1 cellular context compared by ENCODE assay signal in the genomic region with DNA sequence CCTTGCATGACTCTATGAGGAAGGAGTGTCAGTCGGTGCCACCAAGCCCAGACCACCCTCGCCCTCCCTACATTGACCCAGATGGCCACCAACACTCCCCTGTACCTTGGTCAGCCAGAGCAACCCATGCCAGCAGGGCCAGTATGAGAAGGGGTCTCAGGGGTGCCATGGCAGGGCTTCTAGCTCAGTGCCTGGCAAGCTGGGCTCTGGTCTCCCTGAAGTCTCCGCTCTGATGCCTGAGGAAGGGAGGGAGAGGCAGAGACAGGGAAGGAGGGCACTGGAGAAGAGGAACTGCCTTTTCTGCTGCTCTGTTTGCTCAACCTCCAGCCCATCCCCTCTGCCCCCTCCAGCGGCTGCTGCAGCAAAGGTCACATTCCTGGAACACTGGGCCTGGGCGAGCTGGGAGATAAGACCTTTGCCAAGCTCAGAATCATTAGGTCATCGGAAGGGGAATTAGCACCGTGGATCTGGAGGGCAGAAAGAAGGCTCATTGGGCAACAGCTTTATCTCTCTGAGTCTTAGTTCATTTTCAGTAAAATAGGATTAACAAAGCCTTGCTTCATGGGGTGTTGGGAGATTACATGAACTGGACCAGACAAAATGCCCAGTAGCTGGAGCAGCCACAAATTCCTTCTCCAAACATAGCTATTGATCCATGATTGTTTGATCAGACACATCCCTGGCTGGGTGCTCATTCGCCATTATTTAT.
A peak's percentile ranks its signal among the peaks of the same experiment; 100 is the strongest.
TF ChIP-seq lines count a peak whose summit lies in the region.

A gene with protein sequence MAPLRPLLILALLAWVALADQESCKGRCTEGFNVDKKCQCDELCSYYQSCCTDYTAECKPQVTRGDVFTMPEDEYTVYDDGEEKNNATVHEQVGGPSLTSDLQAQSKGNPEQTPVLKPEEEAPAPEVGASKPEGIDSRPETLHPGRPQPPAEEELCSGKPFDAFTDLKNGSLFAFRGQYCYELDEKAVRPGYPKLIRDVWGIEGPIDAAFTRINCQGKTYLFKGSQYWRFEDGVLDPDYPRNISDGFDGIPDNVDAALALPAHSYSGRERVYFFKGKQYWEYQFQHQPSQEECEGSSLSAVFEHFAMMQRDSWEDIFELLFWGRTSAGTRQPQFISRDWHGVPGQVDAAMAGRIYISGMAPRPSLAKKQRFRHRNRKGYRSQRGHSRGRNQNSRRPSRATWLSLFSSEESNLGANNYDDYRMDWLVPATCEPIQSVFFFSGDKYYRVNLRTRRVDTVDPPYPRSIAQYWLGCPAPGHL (minus strand): TSS at position 273 of the 709 bp plus-strand sequence. CDS start 104 bp downstream, at position 169.

TF ChIP-seq in K562, 482 proteins besides CTCF, POLR2A, EP300 and RAD21 (continued from another document and continues in another):
- TF ChIP-seq, protein P1, sequence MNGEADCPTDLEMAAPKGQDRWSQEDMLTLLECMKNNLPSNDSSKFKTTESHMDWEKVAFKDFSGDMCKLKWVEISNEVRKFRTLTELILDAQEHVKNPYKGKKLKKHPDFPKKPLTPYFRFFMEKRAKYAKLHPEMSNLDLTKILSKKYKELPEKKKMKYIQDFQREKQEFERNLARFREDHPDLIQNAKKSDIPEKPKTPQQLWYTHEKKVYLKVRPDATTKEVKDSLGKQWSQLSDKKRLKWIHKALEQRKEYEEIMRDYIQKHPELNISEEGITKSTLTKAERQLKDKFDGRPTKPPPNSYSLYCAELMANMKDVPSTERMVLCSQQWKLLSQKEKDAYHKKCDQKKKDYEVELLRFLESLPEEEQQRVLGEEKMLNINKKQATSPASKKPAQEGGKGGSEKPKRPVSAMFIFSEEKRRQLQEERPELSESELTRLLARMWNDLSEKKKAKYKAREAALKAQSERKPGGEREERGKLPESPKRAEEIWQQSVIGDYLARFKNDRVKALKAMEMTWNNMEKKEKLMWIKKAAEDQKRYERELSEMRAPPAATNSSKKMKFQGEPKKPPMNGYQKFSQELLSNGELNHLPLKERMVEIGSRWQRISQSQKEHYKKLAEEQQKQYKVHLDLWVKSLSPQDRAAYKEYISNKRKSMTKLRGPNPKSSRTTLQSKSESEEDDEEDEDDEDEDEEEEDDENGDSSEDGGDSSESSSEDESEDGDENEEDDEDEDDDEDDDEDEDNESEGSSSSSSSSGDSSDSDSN (IDR thresholded peaks at IDR 0.05; ENCODE audit: borderline replicate concordance in 1 of 2, low read depth in 2 of 2, low read length in 2 of 2) = no peak
- no peak for TF ChIP-seq GABPB1 (CRISPR knock-in tag; IDR thresholded peaks at IDR 0.05)
- peak; percentile 44; the same call in 1 of the 2 replicates for TF ChIP-seq ZEB2 (IDR thresholded peaks at IDR 0.05)
- no peak for TF ChIP-seq ZBTB1 (CRISPR knock-in tag; IDR thresholded peaks at IDR 0.05; ENCODE audit: borderline replicate concordance, low read depth)
- TF ChIP-seq PRMT5 (CRISPR knock-in tag; IDR thresholded peaks at IDR 0.05) = no peak
- TF ChIP-seq NELFE (IDR thresholded peaks at IDR 0.05; ENCODE audit: insufficient read depth, insufficient read length) = no peak
- TF ChIP-seq, protein P2, sequence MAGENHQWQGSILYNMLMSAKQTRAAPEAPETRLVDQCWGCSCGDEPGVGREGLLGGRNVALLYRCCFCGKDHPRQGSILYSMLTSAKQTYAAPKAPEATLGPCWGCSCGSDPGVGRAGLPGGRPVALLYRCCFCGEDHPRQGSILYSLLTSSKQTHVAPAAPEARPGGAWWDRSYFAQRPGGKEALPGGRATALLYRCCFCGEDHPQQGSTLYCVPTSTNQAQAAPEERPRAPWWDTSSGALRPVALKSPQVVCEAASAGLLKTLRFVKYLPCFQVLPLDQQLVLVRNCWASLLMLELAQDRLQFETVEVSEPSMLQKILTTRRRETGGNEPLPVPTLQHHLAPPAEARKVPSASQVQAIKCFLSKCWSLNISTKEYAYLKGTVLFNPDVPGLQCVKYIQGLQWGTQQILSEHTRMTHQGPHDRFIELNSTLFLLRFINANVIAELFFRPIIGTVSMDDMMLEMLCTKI (IDR thresholded peaks at IDR 0.05; ENCODE audit: partially characterized antibody) = no peak
- TF ChIP-seq SAP30 (IDR thresholded peaks at IDR 0.05; ENCODE audit: borderline replicate concordance, insufficient read depth, low read depth, low read length, poor library complexity, severe bottlenecking) = no peak
- no peak for TF ChIP-seq GATAD2B (IDR thresholded peaks at IDR 0.05; ENCODE audit: borderline replicate concordance)
- no peak for TF ChIP-seq SRSF7 (optimal IDR thresholded peaks at IDR 0.05; ENCODE audit: low read depth, low read length)
- no peak for TF ChIP-seq SP2 (IDR thresholded peaks at IDR 0.05; ENCODE audit: extremely low read depth, low read depth, low read length, poor library complexity, severe bottlenecking)
- TF ChIP-seq PYGO2 (tag; IDR thresholded peaks at IDR 0.05) = no peak
- no peak for TF ChIP-seq NEUROD1 (IDR thresholded peaks at IDR 0.05; ENCODE audit: borderline replicate concordance, low read depth, low read length, partially characterized antibody)
- no peak for TF ChIP-seq ZNF324 (CRISPR knock-in tag; IDR thresholded peaks at IDR 0.05)
- TF ChIP-seq BACH1 (tag; IDR thresholded peaks at IDR 0.05) = no peak
- TF ChIP-seq, protein P3, sequence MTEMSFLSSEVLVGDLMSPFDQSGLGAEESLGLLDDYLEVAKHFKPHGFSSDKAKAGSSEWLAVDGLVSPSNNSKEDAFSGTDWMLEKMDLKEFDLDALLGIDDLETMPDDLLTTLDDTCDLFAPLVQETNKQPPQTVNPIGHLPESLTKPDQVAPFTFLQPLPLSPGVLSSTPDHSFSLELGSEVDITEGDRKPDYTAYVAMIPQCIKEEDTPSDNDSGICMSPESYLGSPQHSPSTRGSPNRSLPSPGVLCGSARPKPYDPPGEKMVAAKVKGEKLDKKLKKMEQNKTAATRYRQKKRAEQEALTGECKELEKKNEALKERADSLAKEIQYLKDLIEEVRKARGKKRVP (CRISPR knock-in tag; IDR thresholded peaks at IDR 0.05) = no peak
- no peak for TF ChIP-seq ZNF668 (CRISPR knock-in tag; IDR thresholded peaks at IDR 0.05)
- TF ChIP-seq ZNF79 (CRISPR knock-in tag; IDR thresholded peaks at IDR 0.05; ENCODE audit: low read depth) = no peak
- peak; percentile 62; the same call in 1 of the 2 replicates for TF ChIP-seq DPF2 (IDR thresholded peaks at IDR 0.05)
- TF ChIP-seq ZNF253 (CRISPR knock-in tag; conservative IDR thresholded peaks at IDR 0.05) = no peak
- TF ChIP-seq, protein P4, sequence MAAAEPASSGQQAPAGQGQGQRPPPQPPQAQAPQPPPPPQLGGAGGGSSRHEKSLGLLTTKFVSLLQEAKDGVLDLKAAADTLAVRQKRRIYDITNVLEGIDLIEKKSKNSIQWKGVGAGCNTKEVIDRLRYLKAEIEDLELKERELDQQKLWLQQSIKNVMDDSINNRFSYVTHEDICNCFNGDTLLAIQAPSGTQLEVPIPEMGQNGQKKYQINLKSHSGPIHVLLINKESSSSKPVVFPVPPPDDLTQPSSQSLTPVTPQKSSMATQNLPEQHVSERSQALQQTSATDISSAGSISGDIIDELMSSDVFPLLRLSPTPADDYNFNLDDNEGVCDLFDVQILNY (CRISPR knock-in tag; IDR thresholded peaks at IDR 0.05) = no peak
- TF ChIP-seq ZNF699 (CRISPR knock-in tag; IDR thresholded peaks at IDR 0.05; ENCODE audit: insufficient replicate concordance) = no peak
- no peak for TF ChIP-seq HDAC3 (IDR thresholded peaks at IDR 0.05; ENCODE audit: borderline replicate concordance, partially characterized antibody)
- 0 out of 2 replicates have a peak, but pooled peaks have one; percentile 36 for TF ChIP-seq SMARCA4 (IDR thresholded peaks at IDR 0.05)
- TF ChIP-seq SREBF1 (IDR thresholded peaks at IDR 0.05; ENCODE audit: borderline replicate concordance, low read depth, low read length) = no peak
- no peak for TF ChIP-seq CAMTA2 (CRISPR knock-in tag; conservative IDR thresholded peaks at IDR 0.05)
- no peak for TF ChIP-seq PML (IDR thresholded peaks at IDR 0.05; ENCODE audit: low read length)
- no peak for TF ChIP-seq TSC22D4 (tag; IDR thresholded peaks at IDR 0.05)
- TF ChIP-seq, protein P5, sequence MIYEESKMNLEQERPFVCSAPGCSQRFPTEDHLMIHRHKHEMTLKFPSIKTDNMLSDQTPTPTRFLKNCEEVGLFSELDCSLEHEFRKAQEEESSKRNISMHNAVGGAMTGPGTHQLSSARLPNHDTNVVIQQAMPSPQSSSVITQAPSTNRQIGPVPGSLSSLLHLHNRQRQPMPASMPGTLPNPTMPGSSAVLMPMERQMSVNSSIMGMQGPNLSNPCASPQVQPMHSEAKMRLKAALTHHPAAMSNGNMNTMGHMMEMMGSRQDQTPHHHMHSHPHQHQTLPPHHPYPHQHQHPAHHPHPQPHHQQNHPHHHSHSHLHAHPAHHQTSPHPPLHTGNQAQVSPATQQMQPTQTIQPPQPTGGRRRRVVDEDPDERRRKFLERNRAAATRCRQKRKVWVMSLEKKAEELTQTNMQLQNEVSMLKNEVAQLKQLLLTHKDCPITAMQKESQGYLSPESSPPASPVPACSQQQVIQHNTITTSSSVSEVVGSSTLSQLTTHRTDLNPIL (CRISPR knock-in tag; IDR thresholded peaks at IDR 0.05) = no peak
- TF ChIP-seq, protein P6, sequence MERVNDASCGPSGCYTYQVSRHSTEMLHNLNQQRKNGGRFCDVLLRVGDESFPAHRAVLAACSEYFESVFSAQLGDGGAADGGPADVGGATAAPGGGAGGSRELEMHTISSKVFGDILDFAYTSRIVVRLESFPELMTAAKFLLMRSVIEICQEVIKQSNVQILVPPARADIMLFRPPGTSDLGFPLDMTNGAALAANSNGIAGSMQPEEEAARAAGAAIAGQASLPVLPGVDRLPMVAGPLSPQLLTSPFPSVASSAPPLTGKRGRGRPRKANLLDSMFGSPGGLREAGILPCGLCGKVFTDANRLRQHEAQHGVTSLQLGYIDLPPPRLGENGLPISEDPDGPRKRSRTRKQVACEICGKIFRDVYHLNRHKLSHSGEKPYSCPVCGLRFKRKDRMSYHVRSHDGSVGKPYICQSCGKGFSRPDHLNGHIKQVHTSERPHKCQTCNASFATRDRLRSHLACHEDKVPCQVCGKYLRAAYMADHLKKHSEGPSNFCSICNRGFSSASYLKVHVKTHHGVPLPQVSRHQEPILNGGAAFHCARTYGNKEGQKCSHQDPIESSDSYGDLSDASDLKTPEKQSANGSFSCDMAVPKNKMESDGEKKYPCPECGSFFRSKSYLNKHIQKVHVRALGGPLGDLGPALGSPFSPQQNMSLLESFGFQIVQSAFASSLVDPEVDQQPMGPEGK (CRISPR knock-in tag; IDR thresholded peaks at IDR 0.05; ENCODE audit: borderline replicate concordance) = no peak
- no peak for TF ChIP-seq LARP7 (IDR thresholded peaks at IDR 0.05)
- TF ChIP-seq ETV6 (IDR thresholded peaks at IDR 0.05; ENCODE audit: borderline replicate concordance in 1 of 2, low read depth in 2 of 2, low read length in 1 of 2) = no peak
- no peak for TF ChIP-seq ETV6 (CRISPR knock-in tag; IDR thresholded peaks at IDR 0.05; ENCODE audit: borderline replicate concordance)
- no peak for TF ChIP-seq CHD2 (IDR thresholded peaks at IDR 0.05; ENCODE audit: low read depth, low read length)
- TF ChIP-seq HSF4 (CRISPR knock-in tag; IDR thresholded peaks at IDR 0.05; ENCODE audit: borderline replicate concordance) = no peak
- TF ChIP-seq ZNF124 (CRISPR knock-in tag; IDR thresholded peaks at IDR 0.05) = no peak
- TF ChIP-seq KAT7 (CRISPR knock-in tag; IDR thresholded peaks at IDR 0.05; ENCODE audit: borderline replicate concordance) = no peak
- TF ChIP-seq XRCC5 (IDR thresholded peaks at IDR 0.05; ENCODE audit: low read depth, low read length) = 0 out of 2 replicates have a peak, but pooled peaks have one; percentile 13
- TF ChIP-seq ZSCAN29 (IDR thresholded peaks at IDR 0.05) = no peak
- TF ChIP-seq, protein P7, sequence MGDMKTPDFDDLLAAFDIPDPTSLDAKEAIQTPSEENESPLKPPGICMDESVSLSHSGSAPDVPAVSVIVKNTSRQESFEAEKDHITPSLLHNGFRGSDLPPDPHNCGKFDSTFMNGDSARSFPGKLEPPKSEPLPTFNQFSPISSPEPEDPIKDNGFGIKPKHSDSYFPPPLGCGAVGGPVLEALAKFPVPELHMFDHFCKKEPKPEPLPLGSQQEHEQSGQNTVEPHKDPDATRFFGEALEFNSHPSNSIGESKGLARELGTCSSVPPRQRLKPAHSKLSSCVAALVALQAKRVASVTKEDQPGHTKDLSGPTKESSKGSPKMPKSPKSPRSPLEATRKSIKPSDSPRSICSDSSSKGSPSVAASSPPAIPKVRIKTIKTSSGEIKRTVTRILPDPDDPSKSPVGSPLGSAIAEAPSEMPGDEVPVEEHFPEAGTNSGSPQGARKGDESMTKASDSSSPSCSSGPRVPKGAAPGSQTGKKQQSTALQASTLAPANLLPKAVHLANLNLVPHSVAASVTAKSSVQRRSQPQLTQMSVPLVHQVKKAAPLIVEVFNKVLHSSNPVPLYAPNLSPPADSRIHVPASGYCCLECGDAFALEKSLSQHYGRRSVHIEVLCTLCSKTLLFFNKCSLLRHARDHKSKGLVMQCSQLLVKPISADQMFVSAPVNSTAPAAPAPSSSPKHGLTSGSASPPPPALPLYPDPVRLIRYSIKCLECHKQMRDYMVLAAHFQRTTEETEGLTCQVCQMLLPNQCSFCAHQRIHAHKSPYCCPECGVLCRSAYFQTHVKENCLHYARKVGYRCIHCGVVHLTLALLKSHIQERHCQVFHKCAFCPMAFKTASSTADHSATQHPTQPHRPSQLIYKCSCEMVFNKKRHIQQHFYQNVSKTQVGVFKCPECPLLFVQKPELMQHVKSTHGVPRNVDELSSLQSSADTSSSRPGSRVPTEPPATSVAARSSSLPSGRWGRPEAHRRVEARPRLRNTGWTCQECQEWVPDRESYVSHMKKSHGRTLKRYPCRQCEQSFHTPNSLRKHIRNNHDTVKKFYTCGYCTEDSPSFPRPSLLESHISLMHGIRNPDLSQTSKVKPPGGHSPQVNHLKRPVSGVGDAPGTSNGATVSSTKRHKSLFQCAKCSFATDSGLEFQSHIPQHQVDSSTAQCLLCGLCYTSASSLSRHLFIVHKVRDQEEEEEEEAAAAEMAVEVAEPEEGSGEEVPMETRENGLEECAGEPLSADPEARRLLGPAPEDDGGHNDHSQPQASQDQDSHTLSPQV (IDR thresholded peaks at IDR 0.05) = no peak
- TF ChIP-seq, protein P8, sequence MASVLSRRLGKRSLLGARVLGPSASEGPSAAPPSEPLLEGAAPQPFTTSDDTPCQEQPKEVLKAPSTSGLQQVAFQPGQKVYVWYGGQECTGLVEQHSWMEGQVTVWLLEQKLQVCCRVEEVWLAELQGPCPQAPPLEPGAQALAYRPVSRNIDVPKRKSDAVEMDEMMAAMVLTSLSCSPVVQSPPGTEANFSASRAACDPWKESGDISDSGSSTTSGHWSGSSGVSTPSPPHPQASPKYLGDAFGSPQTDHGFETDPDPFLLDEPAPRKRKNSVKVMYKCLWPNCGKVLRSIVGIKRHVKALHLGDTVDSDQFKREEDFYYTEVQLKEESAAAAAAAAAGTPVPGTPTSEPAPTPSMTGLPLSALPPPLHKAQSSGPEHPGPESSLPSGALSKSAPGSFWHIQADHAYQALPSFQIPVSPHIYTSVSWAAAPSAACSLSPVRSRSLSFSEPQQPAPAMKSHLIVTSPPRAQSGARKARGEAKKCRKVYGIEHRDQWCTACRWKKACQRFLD (CRISPR knock-in tag; IDR thresholded peaks at IDR 0.05) = no peak
- TF ChIP-seq, protein P9, sequence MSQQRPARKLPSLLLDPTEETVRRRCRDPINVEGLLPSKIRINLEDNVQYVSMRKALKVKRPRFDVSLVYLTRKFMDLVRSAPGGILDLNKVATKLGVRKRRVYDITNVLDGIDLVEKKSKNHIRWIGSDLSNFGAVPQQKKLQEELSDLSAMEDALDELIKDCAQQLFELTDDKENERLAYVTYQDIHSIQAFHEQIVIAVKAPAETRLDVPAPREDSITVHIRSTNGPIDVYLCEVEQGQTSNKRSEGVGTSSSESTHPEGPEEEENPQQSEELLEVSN (IDR thresholded peaks at IDR 0.05; ENCODE audit: borderline replicate concordance in 1 of 2, extremely low read depth in 1 of 2, insufficient read depth in 1 of 2, insufficient read length in 1 of 2, low read depth in 1 of 2, low read length in 1 of 2, poor library complexity in 1 of 2, severe bottlenecking in 1 of 2) = no peak
- no peak for TF ChIP-seq RBM34 (IDR thresholded peaks at IDR 0.05; ENCODE audit: borderline replicate concordance, insufficient read depth, low read length)
- no peak for TF ChIP-seq ZFP30 (CRISPR knock-in tag; IDR thresholded peaks at IDR 0.05; ENCODE audit: borderline replicate concordance)
